9 cellular contexts compared by ENCODE assay signal in genomic region chr19:18789883-18790565, GRCh38. TPM values are rescaled to one million over a fixed set of nuclear protein-coding genes. Genes with fewer than 3 reads are reported as not detected.
DNase-seq lines count a peak whose midpoint lies in the region; ATAC-seq, FAIRE-seq and TF ChIP-seq lines count a peak whose summit lies in the region.
"Had no signal": no experiment of that assay in that cellular context is flagged by ENCODE, and none has a peak within 500 bp of the region (broad histone marks: within the 10 kb centered on the region; RNA-seq: fewer than 3 reads in every experiment).

No MANE protein-coding gene starts in this region.

- no peaks in the 10 kb centered on the region for H3K9me3 Mint-ChIP-seq in activated B cell treated with CpG ODN at 0.5 μM for 24 hours

- peak overlapping the region; percentile 56 for H3K4me3 ChIP-seq in left ventricle myocardium inferior
- H3K4me3 ChIP-seq: SJSA1 had no signal

- no peaks in the 10 kb centered on the region for H3K36me3 ChIP-seq in left ventricle myocardium inferior
- H3K36me3 ChIP-seq: SJSA1 had no signal

- H3K4me1 ChIP-seq in left ventricle myocardium inferior = peaks cover 44% of the 10 kb centered on the region

- TF ChIP-seq CTCF in activated B cell treated with CpG ODN at 0.5 μM for 24 hours (IDR thresholded peaks at IDR 0.05) = no peak
- TF ChIP-seq CTCF in left ventricle myocardium inferior (IDR thresholded peaks at IDR 0.05; ENCODE audit: borderline replicate concordance) = no peak

- H3K27ac ChIP-seq in left ventricle myocardium inferior (replicated peaks) = no peak overlapping the region
- H3K27ac ChIP-seq: SJSA1 had no signal

- peak overlapping the region; percentile 69 for H3K27ac Mint-ChIP-seq in activated B cell treated with CpG ODN at 0.5 μM for 24 hours

- no peaks in the 10 kb centered on the region for H3K36me3 Mint-ChIP-seq in activated B cell treated with CpG ODN at 0.5 μM for 24 hours (ENCODE audit: low read depth)

- no peak for TF ChIP-seq POLR2A in H54 (IDR thresholded peaks at IDR 0.05; ENCODE audit: low read depth, low read length)

- DNase-seq in DMS79 (lab: John Stamatoyannopoulos, UW) (peak; percentile 12), DMS79 treated with DMSO at 0.1 percent for 48 hours (lab: John Stamatoyannopoulos, UW) (no peak), activated B cell treated with CpG ODN at 0.5 μM for 24 hours (peak; percentile 38), left ventricle myocardium inferior (no peak), H54 (ENCODE audit: insufficient read length, low spot score) (no peak)
- peak; percentile 39 for DNase-seq in stimulated activated CD4-positive, alpha-beta T cell treated with anti-CD3 and anti-CD28 coated beads, Interleukin-4, amount 100 ng/mL, for 1 hour

- CTCF ChIA-PET in activated B cell treated with CpG ODN at 0.5 μM for 24 hours (lab: Charles Lee) = no interaction called here

- intact Hi-C loops in activated B cell treated with CpG ODN at 0.5 μM for 24 hours (cut with micrococcal nuclease) = loop anchor here (5.0 kb wide), 3 partner anchors 88 to 178 kb away; partner anchors contain the start of genes KLHL26 and TMEM59L
- intact Hi-C loops in left ventricle myocardium inferior (cut with micrococcal nuclease) = no loop called here

- peak overlapping the region; percentile 82 for H3K4me3 Mint-ChIP-seq in activated B cell treated with CpG ODN at 0.5 μM for 24 hours

- H3K27me3 ChIP-seq in left ventricle myocardium inferior (ENCODE audit: low read depth) = peaks cover 100% of the 10 kb centered on the region

- ATAC-seq in activated B cell treated with CpG ODN at 0.5 μM for 24 hours (ENCODE audit: low read depth) (peak; percentile 64), HG03135 (IDR thresholded peaks at IDR 0.05; ENCODE audit: unreplicated experiment) (no peak), GM21786 (IDR thresholded peaks at IDR 0.05; ENCODE audit: unreplicated experiment) (no peak)

- peaks cover 62% of the 10 kb centered on the region for H3K27me3 Mint-ChIP-seq in activated B cell treated with CpG ODN at 0.5 μM for 24 hours

- H3K9me3 ChIP-seq in left ventricle myocardium inferior (replicated peaks) = no peaks in the 10 kb centered on the region
- H3K9me3 ChIP-seq: SJSA1 had no signal

- FAIRE-seq in H54 (lab: Jason Lieb, UNC) = no peak

- POLR2A ChIA-PET in activated B cell treated with CpG ODN at 0.5 μM for 24 hours (lab: Charles Lee) = no interaction called here

- peaks cover 41% of the 10 kb centered on the region for H3K4me1 Mint-ChIP-seq in activated B cell treated with CpG ODN at 0.5 μM for 24 hours

RNA-seq across cellular contexts. Expression of gene COMP, which starts 1.1 kb away (rescaled TPM):
- total RNA-seq in activated B cell treated with CpG ODN at 0.5 μM for 24 hours (0.10 and 0.16 TPM in 2 replicates), left ventricle myocardium inferior (1.2 TPM)
- total RNA-seq: SJSA1 had no signal

RNA-seq across cellular contexts. Expression of gene UPF1, which starts 41.7 kb away (rescaled TPM):
- 93.2 and 107 TPM in 2 replicates for total RNA-seq in activated B cell treated with CpG ODN at 0.5 μM for 24 hours
- total RNA-seq in left ventricle myocardium inferior = 32.3 TPM

Comparison
In these comparisons a context has a peak if more than half of its experiments do, and no peak if none do; other contexts are left out.
1. DNase-seq: peak in DMS79 (single experiment), activated B cell treated with CpG ODN at 0.5 μM for 24 hours (single experiment) and stimulated activated CD4-positive, alpha-beta T cell treated with anti-CD3 and anti-CD28 coated beads, Interleukin-4, amount 100 ng/mL, for 1 hour (single experiment); none in DMS79 treated with DMSO at 0.1 percent for 48 hours (single experiment), left ventricle myocardium inferior (single experiment) and H54 (single experiment).